In the genomic region with DNA sequence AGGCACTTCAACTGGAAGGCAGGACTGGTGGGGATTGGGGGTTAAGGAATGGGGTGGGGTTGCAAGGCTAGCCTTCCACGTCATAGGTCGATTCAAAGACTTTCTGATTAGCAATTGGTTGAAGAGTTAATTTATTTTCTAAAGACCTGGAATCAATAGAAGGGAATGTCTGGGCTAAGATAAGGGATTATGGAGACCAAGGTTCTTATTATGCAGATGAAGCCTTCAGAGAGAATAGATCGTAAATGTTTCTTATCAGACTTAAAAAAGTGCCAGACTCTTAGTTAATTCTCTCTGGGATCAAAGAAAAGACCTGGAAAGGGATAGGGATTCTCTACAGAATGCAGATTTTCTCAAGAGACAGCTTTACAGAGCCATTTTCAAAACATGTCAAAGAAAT, we compare ENCODE assay signal across 3 cellular contexts.
"Had no signal": no experiment of that assay in that cellular context is flagged by ENCODE, and none has a peak within 500 bp of the region (broad histone marks: within the 10 kb centered on the region; RNA-seq: fewer than 3 reads in every experiment).

No MANE protein-coding gene starts in this region.

- DNase-seq: GDM1, GF-D8 had no signal

- H3K4me3 ChIP-seq: GM12878 had no signal
